16 cellular contexts compared by ENCODE assay signal in the genomic region with DNA sequence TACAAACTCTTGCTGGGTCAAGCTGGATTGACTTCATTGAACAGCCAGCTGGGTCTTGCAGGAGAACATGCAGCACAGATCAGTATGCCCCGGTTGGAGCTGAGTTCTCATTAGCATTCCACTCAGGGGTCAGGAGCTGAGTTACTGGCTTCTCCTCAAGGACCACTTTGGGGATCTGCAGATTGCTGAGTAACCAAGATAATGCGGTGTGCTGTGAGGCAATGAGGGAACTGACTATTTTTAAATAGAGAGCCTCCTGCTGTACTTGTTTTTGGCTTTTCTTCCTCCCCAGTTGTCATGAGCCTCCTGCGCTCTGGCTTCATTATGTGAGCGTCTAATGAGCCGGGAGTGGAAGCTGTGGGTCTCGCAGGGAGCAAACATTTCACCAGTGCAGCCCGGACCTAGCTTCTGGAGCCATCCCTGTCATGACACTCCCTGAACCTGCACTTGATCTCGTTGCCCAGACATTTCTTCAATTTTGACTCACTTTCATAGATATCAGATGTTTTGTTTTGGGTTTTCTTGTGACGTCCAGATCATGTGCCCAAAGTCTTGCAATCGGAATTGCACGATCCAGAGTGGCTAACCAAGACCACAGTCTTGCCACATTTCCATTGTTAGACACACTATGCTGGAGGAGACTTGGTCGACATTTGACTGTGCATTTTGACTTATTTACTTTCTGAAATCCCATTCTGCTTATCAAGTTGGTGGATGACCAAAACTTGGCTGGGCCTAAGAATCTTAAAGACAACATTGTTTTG.
A peak's percentile ranks its signal among the peaks of the same experiment; 100 is the strongest.
DNase-seq lines count a peak whose midpoint lies in the region; TF ChIP-seq lines count a peak whose summit lies in the region.
"Had no signal": no experiment of that assay in that cellular context is flagged by ENCODE, and none has a peak within 500 bp of the region (broad histone marks: within the 10 kb centered on the region; RNA-seq: fewer than 3 reads in every experiment).

No MANE protein-coding gene starts in this region.

- H3K36me3 ChIP-seq in osteoblast (ENCODE audit: insufficient read depth, low read length) = no peaks in the 10 kb centered on the region
- H3K36me3 ChIP-seq: HAP-1, SJCRH30 had no signal

- no peaks in the 10 kb centered on the region for H3K79me2 ChIP-seq in osteoblast (ENCODE audit: insufficient read depth, low read length)

- DNase-seq in NCI-H524 treated with DMSO at 0.1 percent for 48 hours (lab: John Stamatoyannopoulos, UW) (peak; percentile 53), coronary artery (ENCODE audit: low spot score) (no peak), left kidney (ENCODE audit: low read depth, low spot score) (peak; percentile 15), superior temporal gyrus (ENCODE audit: extremely low spot score) (peak; percentile 61), SW 1271 (lab: John Stamatoyannopoulos, UW) (no peak), osteoblast (ENCODE audit: insufficient read length, low spot score, missing footprints) (no peak)
- no peak for DNase-seq in stimulated activated CD4-positive, alpha-beta T cell treated with anti-CD3 and anti-CD28 coated beads, Interleukin-2, amount 100 ng/mL, for 48 hours
- DNase-seq: activated CD4-positive, alpha-beta T cell treated with anti-CD3 and anti-CD28 coated beads, Interleukin-2, amount 10 ng/mL, durations not matched to agents 7 days and 5 days; activated naive CD8-positive, alpha-beta T cell treated with anti-CD3 and anti-CD28 coated beads for 36 hours; activated T-cell treated with anti-CD3 and anti-CD28 coated beads, Interleukin-2, amount 50 U/mL, for 1 hour; natural killer cell; NK-92 treated with Interleukin-12 subunit alpha and Interleukin-12 subunit beta, amount 100 ng/mL, for 24 hours; SJCRH30; stimulated activated naive B cell treated with anti-CD40 and anti-IgM and Interleukin-4, amounts not matched to agents 10 μg/mL and 1 μg/mL and 100 μg/mL, for 72 hours; T1000 had no signal

- H3K27me3 ChIP-seq in osteoblast (ENCODE audit: insufficient read depth, low read length) = no peaks in the 10 kb centered on the region
- H3K27me3 ChIP-seq: SJCRH30 had no signal

- H3K4me1 ChIP-seq in osteoblast (ENCODE audit: insufficient read depth, low read length) = no peaks in the 10 kb centered on the region
- H3K4me1 ChIP-seq: SJCRH30 had no signal

- no peak overlapping the region for H3K4me2 ChIP-seq in osteoblast (ENCODE audit: insufficient read depth, low read length)

- H3K4me3 ChIP-seq in coronary artery = peak overlapping the region; percentile 54
- no peak overlapping the region for H3K4me3 ChIP-seq in osteoblast (ENCODE audit: insufficient read depth, low read length)
- H3K4me3 ChIP-seq: HAP-1, SJCRH30 had no signal

- TF ChIP-seq CTCF in coronary artery (IDR thresholded peaks at IDR 0.05) (no peak), osteoblast (IDR thresholded peaks at IDR 0.05; ENCODE audit: extremely low read depth, low read depth, low read length) (no peak)

- peak overlapping the region in 1 of 2 donors; percentile 11 for H3K27ac ChIP-seq in coronary artery
- no peak overlapping the region for H3K27ac ChIP-seq in osteoblast (ENCODE audit: low read depth, low read length)
- H3K27ac ChIP-seq: SJCRH30 had no signal

- no peak overlapping the region for H2AFZ ChIP-seq in osteoblast (ENCODE audit: low read length)

- H4K20me1 ChIP-seq in osteoblast (ENCODE audit: insufficient read depth, low read length) = no peaks in the 10 kb centered on the region

- H3K9me3 ChIP-seq in osteoblast (ENCODE audit: low read depth, low read length) = no peaks in the 10 kb centered on the region
- H3K9me3 ChIP-seq: HAP-1, SJCRH30 had no signal

Comparison
In these comparisons a context has a peak if more than half of its experiments do, and no peak if none do; other contexts are left out.
1. DNase-seq: peak in NCI-H524 treated with DMSO at 0.1 percent for 48 hours (single experiment), left kidney (single experiment) and superior temporal gyrus (single experiment); none in coronary artery (single experiment), SW 1271 (0 of 2), stimulated activated CD4-positive, alpha-beta T cell treated with anti-CD3 and anti-CD28 coated beads, Interleukin-2, amount 100 ng/mL, for 48 hours (0 of 2) and osteoblast (single experiment).